In the genomic region with DNA sequence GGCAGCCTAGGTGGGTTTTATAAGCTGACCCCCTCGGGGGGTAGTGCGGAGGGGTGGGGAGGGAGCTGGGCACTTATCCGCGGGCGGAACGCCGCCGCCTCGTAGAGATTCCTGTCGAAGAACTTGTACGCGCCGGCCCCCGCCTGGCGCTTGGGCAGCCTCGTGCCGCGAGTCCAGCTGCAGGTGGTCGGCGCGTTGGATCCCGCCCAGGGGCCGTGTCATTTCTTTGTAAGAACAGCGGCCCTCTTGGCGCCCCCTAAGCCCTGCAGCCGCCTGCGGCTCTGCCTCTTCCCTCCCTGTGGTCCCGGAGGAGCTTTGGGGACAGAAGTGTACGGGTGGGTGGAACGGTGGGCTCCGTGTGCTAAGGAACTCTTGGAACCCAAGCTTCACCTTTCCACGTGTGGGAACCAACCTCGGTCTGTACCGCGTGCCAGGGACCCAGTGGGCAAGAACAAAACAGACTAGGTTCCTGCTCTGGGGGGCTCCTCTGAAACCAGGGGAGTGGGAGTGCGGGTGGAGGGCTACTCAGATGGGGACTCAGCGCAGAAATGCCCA, we compare ENCODE assay signal across 7 cellular contexts. TPM values are rescaled to one million over a fixed set of nuclear protein-coding genes. Genes with fewer than 3 reads are reported as not detected.
A peak's percentile ranks its signal among the peaks of the same experiment; 100 is the strongest.
DNase-seq lines count a peak whose midpoint lies in the region; ATAC-seq and TF ChIP-seq lines count a peak whose summit lies in the region.

No MANE protein-coding gene starts in this region.

- no peak for TF ChIP-seq POLR2A in adrenal gland (IDR thresholded peaks at IDR 0.05)

- H3K9ac ChIP-seq in HUES64 (ENCODE audit: low read depth, low read length) = 0 out of 2 replicates have a peak overlapping the region, but pooled peaks have one; percentile 40
- peak overlapping the region; percentile 57 for H3K9ac ChIP-seq in smooth muscle cell (ENCODE audit: low read depth)

- H3K36me3 ChIP-seq in HUES64 (ENCODE audit: insufficient read depth, low read length) = no peaks in the 10 kb centered on the region
- no peaks in the 10 kb centered on the region for H3K36me3 ChIP-seq in adrenal gland (replicated peaks in 1 of 2)
- no peaks in the 10 kb centered on the region for H3K36me3 ChIP-seq in smooth muscle cell (ENCODE audit: low read depth)

- ATAC-seq in HG03520 (IDR thresholded peaks at IDR 0.05; ENCODE audit: unreplicated experiment) = no peak

- no peak overlapping the region for H2AFZ ChIP-seq in smooth muscle cell (ENCODE audit: low read depth)

- H3K4me1 ChIP-seq in HUES64 (ENCODE audit: insufficient read depth, low read length) (no peaks in the 10 kb centered on the region), adrenal gland (replicated peaks in 1 of 2) (peaks cover 33 to 37% of the 10 kb centered on the region in 2 donors), smooth muscle cell (ENCODE audit: low read depth) (peaks cover 16% of the 10 kb centered on the region)

- intact Hi-C loops in adrenal gland (cut with DNase I) = loop anchor here in 1 of 2 donors (5.0 kb wide), 1 partner anchor 204 kb away; no protein-coding TSS in a partner anchor

- peaks cover 56% of the 10 kb centered on the region for H3K79me2 ChIP-seq in smooth muscle cell (ENCODE audit: low read depth)

- peaks cover 55% of the 10 kb centered on the region for H4K20me1 ChIP-seq in smooth muscle cell (ENCODE audit: low read depth)

- peak overlapping the region; percentile 84 for H3K4me3 ChIP-seq in HUES64 (ENCODE audit: low read length)
- peak overlapping the region in 3 of 4 donors; percentile 13 to 96 (median 69) for H3K4me3 ChIP-seq in adrenal gland
- peak overlapping the region; percentile 59 for H3K4me3 ChIP-seq in iPS-18c (ENCODE audit: insufficient read depth, low read depth, low read length)
- H3K4me3 ChIP-seq in smooth muscle cell = peak overlapping the region; percentile 75

- peak overlapping the region; percentile 98 for H3K4me2 ChIP-seq in smooth muscle cell

- no peaks in the 10 kb centered on the region for H3F3A ChIP-seq in smooth muscle cell (ENCODE audit: low read depth)

- H3K27me3 ChIP-seq in HUES64 (ENCODE audit: insufficient read depth, low read length) (peaks cover 26% of the 10 kb centered on the region), adrenal gland (no peaks in the 10 kb centered on the region), smooth muscle cell (ENCODE audit: low read depth) (no peaks in the 10 kb centered on the region)

- TF ChIP-seq CTCF in adrenal gland (IDR thresholded peaks at IDR 0.05) (no peak), smooth muscle cell (IDR thresholded peaks at IDR 0.05; ENCODE audit: borderline replicate concordance, insufficient read depth, poor library complexity, severe bottlenecking) (no peak)

- no peak overlapping the region for H3K27ac ChIP-seq in HUES64 (ENCODE audit: low read depth, low read length)
- H3K27ac ChIP-seq in adrenal gland = peak overlapping the region in 4 of 5 donors; percentile 87 to 100 (median 92)
- H3K27ac ChIP-seq in smooth muscle cell (ENCODE audit: low read depth) = no peak overlapping the region

- DNase-seq in adrenal gland (peak in 5 of 7 donors; percentile 35 to 50 (median 40)), smooth muscle cell (lab: John Stamatoyannopoulos, UW; ENCODE audit: unreplicated experiment) (no peak)
- DNase-seq in activated CD8-positive, alpha-beta memory T cell treated with anti-CD3 and anti-CD28 coated beads, Interleukin-2, amount 50 U/mL, for 48 hours = no peak
- no peak for DNase-seq in activated CD4-positive, alpha-beta T cell treated with anti-CD3 and anti-CD28 coated beads for 4 hours

- H3K9me3 ChIP-seq in HUES64 (ENCODE audit: insufficient read depth, low read depth, low read length) (no peaks in the 10 kb centered on the region), adrenal gland (replicated peaks in 1 of 3) (no peaks in the 10 kb centered on the region), iPS-18c (ENCODE audit: control insufficient read depth, insufficient read depth, low read length) (no peaks in the 10 kb centered on the region), smooth muscle cell (replicated peaks; ENCODE audit: low read depth) (no peaks in the 10 kb centered on the region)

- WGBS in HUES64 = 8% methylated on average over 37 of the region's 37 CpGs
- 7 to 38% (median 9%) methylated on average over 5 to 37 of the region's 37 CpGs for whole genome bisulfite sequencing in adrenal gland, 4 donors
- whole genome bisulfite sequencing in smooth muscle cell (ENCODE audit: low lambda C conversion rate) = 10% methylated on average over 34 of the region's 37 CpGs

RNA-seq across cellular contexts. Expression of a gene that starts 1.2 kb away (rescaled TPM):
- 28.4 TPM for polyA plus RNA-seq in HUES64 (2013, experiment 1 of 2)
- 28.4 TPM for polyA plus RNA-seq in HUES64 (2013, experiment 2 of 2)
- total RNA-seq in adrenal gland (100 to 1,000 TPM in 7 of 8 donors, 10 to 100 TPM in 1; 75.1 to 202 (median 143) TPM), smooth muscle cell (86.4 and 88.9 TPM in 2 replicates)
- polyA plus RNA-seq in adrenal gland (10 to 100 TPM; 13.4 to 97.6 (median 70.9) TPM), smooth muscle cell (221 and 236 TPM in 2 replicates)

Comparison
In these comparisons a context has a peak if more than half of its experiments do, and no peak if none do; other contexts are left out.
1. H3K27ac ChIP-seq: peak in adrenal gland (4 of 5); none in HUES64 (single experiment) and smooth muscle cell (single experiment).
2. DNase-seq: peak in adrenal gland (5 of 7); none in smooth muscle cell (single experiment), activated CD8-positive, alpha-beta memory T cell treated with anti-CD3 and anti-CD28 coated beads, Interleukin-2, amount 50 U/mL, for 48 hours (single experiment) and activated CD4-positive, alpha-beta T cell treated with anti-CD3 and anti-CD28 coated beads for 4 hours (0 of 2).
3. Peak in every context shown above with its lines, with median percentiles within 50 percentile points of each other: H3K4me3 ChIP-seq.